ENCODE assay signal across 8 cellular contexts in genomic region chr10:12448729-12449391, GRCh38.
DNase-seq lines count a peak whose midpoint lies in the region; ATAC-seq, FAIRE-seq and TF ChIP-seq lines count a peak whose summit lies in the region.

No MANE protein-coding gene starts in this region.

- peak overlapping the region; percentile 49 to 91 (median 81) for H3K27ac Mint-ChIP-seq in IgD-negative memory B cell
- H3K27ac Mint-ChIP-seq in activated B cell treated with CpG ODN at 0.5 μM for 24 hours: peak overlapping the region; percentile 77

- TF ChIP-seq POLR2A in sigmoid colon (IDR thresholded peaks at IDR 0.05): no peak

- H3K4me1 Mint-ChIP-seq in IgD-negative memory B cell (peaks cover 27 to 52% (median 51%) of the 10 kb centered on the region in 3 donors), activated B cell treated with CpG ODN at 0.5 μM for 24 hours (peaks cover 66% of the 10 kb centered on the region)

- DNase-seq in AML-193 (lab: John Stamatoyannopoulos, UW) (peak; percentile 52 to 54), activated B cell treated with CpG ODN at 0.5 μM for 24 hours (no peak), bronchial epithelial cell (ENCODE audit: low read depth) (peak; percentile 85), renal cortical epithelial cell (ENCODE audit: low read depth) (peak; percentile 17), sigmoid colon (no peak)

- no peak for TF ChIP-seq EP300 in sigmoid colon (IDR thresholded peaks at IDR 0.05)

- ATAC-seq in GM21367 (IDR thresholded peaks at IDR 0.05; ENCODE audit: unreplicated experiment) (peak; percentile 75), activated B cell treated with CpG ODN at 0.5 μM for 24 hours (ENCODE audit: low read depth) (peak; percentile 97), GM19463 (IDR thresholded peaks at IDR 0.05; ENCODE audit: unreplicated experiment) (no peak)

- H3K27me3 Mint-ChIP-seq in IgD-negative memory B cell: no peaks in the 10 kb centered on the region
- H3K27me3 Mint-ChIP-seq in activated B cell treated with CpG ODN at 0.5 μM for 24 hours: no peaks in the 10 kb centered on the region

- POLR2A ChIA-PET in activated B cell treated with CpG ODN at 0.5 μM for 24 hours (lab: Charles Lee): interaction anchor here (0.6 kb wide), 1 partner anchor 41 kb away, joined by 4 read pairs; no protein-coding TSS in a partner anchor

- no peak for TF ChIP-seq CTCF in activated B cell treated with CpG ODN at 0.5 μM for 24 hours (IDR thresholded peaks at IDR 0.05)
- no peak for TF ChIP-seq CTCF in bronchial epithelial cell (IDR thresholded peaks at IDR 0.05; ENCODE audit: insufficient read depth, low read length, severe bottlenecking)
- no peak for TF ChIP-seq CTCF in sigmoid colon (IDR thresholded peaks at IDR 0.05)

- H3K36me3 Mint-ChIP-seq in IgD-negative memory B cell (peaks cover 3% of the 10 kb centered on the region), activated B cell treated with CpG ODN at 0.5 μM for 24 hours (ENCODE audit: low read depth) (peaks cover 7% of the 10 kb centered on the region)

- H3K27ac ChIP-seq in sigmoid colon: peak overlapping the region in 2 of 4 donors; percentile 70 to 84

- 52 to 79% methylated on average over 18 of the region's 18 CpGs for WGBS in sigmoid colon, 2 donors

- H3K27me3 ChIP-seq in bronchial epithelial cell (ENCODE audit: control insufficient read depth, insufficient read depth, low read length): no peaks in the 10 kb centered on the region
- H3K27me3 ChIP-seq in sigmoid colon: no peaks in the 10 kb centered on the region

- H3K4me3 Mint-ChIP-seq in IgD-negative memory B cell (peak overlapping the region in 3 of 4 donors; percentile 14 to 89 (median 36)), activated B cell treated with CpG ODN at 0.5 μM for 24 hours (peak overlapping the region; percentile 67)

- H3K9me3 Mint-ChIP-seq in IgD-negative memory B cell (no peaks in the 10 kb centered on the region), activated B cell treated with CpG ODN at 0.5 μM for 24 hours (no peaks in the 10 kb centered on the region)

- intact Hi-C loops in activated B cell treated with CpG ODN at 0.5 μM for 24 hours (cut with micrococcal nuclease): loop anchor here (2.0 to 5.0 kb wide), 3 partner anchors 14 to 97 kb away; no protein-coding TSS in a partner anchor
- intact Hi-C loops in sigmoid colon (cut with DNase I): loop anchor here (5.0 kb wide), 1 partner anchor 258 kb away; no protein-coding TSS in a partner anchor

- H3K4me3 ChIP-seq in bronchial epithelial cell (ENCODE audit: low read depth, low read length): no peak overlapping the region
- H3K4me3 ChIP-seq in sigmoid colon: no peak overlapping the region

- FAIRE-seq in bronchial epithelial cell (lab: Jason Lieb, UNC): no peak

- CTCF ChIA-PET in activated B cell treated with CpG ODN at 0.5 μM for 24 hours (lab: Charles Lee): no interaction called here

- peaks cover 0 to 41% (median 29%) of the 10 kb centered on the region in 4 donors for H3K4me1 ChIP-seq in sigmoid colon

- H3K36me3 ChIP-seq in bronchial epithelial cell (ENCODE audit: control insufficient read depth, insufficient read depth, low read length) (no peaks in the 10 kb centered on the region), sigmoid colon (no peaks in the 10 kb centered on the region)

- H3K9me3 ChIP-seq in sigmoid colon: no peaks in the 10 kb centered on the region

Comparison
In these comparisons a context has a peak if more than half of its experiments do, and no peak if none do; other contexts are left out.
1. DNase-seq: peak in AML-193 (2 of 2), bronchial epithelial cell (single experiment) and renal cortical epithelial cell (single experiment); none in activated B cell treated with CpG ODN at 0.5 μM for 24 hours (single experiment) and sigmoid colon (single experiment).